22 cellular contexts compared by ENCODE assay signal in the genomic region with DNA sequence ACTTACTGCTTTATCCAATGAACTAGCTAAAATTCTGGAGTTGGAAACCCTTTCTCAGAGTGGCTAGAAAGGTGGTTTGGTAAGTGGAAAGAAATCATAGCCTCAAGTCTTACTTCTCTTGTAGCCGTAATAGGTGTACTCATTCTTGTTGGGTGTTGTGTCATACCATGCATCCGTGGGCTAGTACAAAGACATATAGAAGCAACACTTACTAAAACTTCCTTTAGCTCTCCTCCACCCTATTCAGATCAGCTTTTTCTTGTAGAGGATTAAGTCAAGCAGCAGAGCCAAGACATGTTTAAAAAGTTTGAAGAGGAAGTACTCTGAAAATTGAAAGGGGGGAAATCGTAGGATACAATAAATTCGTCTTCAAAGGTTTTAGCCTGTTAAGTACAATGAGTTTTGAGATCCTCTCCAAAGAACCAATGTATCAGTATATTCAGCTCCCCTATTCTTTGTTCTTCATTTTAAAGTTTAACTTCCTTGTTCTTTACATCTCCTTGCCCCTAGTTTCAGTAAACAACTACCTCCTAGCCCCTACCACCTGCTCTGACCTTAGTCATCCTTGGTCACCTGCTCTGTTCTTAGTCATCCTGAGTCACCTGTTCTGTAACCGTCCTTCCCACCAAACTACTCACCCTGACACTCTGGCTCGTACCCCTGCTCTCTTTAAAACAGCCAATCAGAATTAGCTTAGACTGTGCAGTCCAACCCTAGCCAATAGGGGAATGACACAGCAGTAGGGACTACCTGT.
A peak's percentile ranks its signal among the peaks of the same experiment; 100 is the strongest.
DNase-seq lines count a peak whose midpoint lies in the region; ATAC-seq and TF ChIP-seq lines count a peak whose summit lies in the region.
"Had no signal": no experiment of that assay in that cellular context is flagged by ENCODE, and none has a peak within 500 bp of the region (broad histone marks: within the 10 kb centered on the region; RNA-seq: fewer than 3 reads in every experiment).

No MANE protein-coding gene starts in this region.

- H3K4me3 ChIP-seq in PC-9: no peak overlapping the region

- H3K4me1 Mint-ChIP-seq in activated naive CD8-positive, alpha-beta T cell treated with anti-CD3 and anti-CD28 coated beads for 36 hours: no peaks in the 10 kb centered on the region
- H3K4me1 Mint-ChIP-seq in activated naive CD8-positive, alpha-beta T cell treated with anti-CD3 and anti-CD28 coated beads, Interleukin-2, amount 50 U/mL, for 24 hours: no peaks in the 10 kb centered on the region
- H3K4me1 Mint-ChIP-seq: CD4-positive, CD25-positive, alpha-beta regulatory T cell; CD8-positive, alpha-beta memory T cell had no signal

- H2AFZ ChIP-seq in PC-9: peak overlapping the region; percentile 57; the same call in 1 of the 2 replicates

- TF ChIP-seq CTCF in PC-9 (conservative IDR thresholded peaks at IDR 0.05): no peak

- H3F3A ChIP-seq in PC-9 (ENCODE audit: insufficient read depth, low read depth): no peaks in the 10 kb centered on the region

- POLR2A ChIA-PET in PC-9 (lab: Charles Lee; ENCODE audit: unreplicated experiment): no interaction called here

- BruUV-seq in PC-9 (replicated peaks; lab: Mats Ljungman, UMichigan): no TSS peak

- no peak for DNase-seq in activated naive CD8-positive, alpha-beta T cell treated with anti-CD3 and anti-CD28 coated beads for 36 hours
- DNase-seq in activated naive CD8-positive, alpha-beta T cell treated with anti-CD3 and anti-CD28 coated beads, Interleukin-2, amount 50 U/mL, for 24 hours: no peak
- no peak for DNase-seq in PC-9
- DNase-seq in kidney tubule cell (ENCODE audit: low spot score): peak; percentile 56
- no peak for DNase-seq in 8988T
- DNase-seq in NCI-H345 treated with DMSO at 0.1 percent for 48 hours (lab: John Stamatoyannopoulos, UW; ENCODE audit: unreplicated experiment): no peak
- DNase-seq: ACHN; BE2C; C1 segment of cervical spinal cord; CD4-positive, CD25-positive, alpha-beta regulatory T cell; CD8-positive, alpha-beta memory T cell; COR-L47; DMS 273 treated with DMSO at 0.1 percent for 48 hours; DMS79; GDM1; GOT3; H7; HFFc6; IMR-90 had no signal

- intact Hi-C loops in PC-9 (cut with micrococcal nuclease; ENCODE audit: unreplicated experiment): no loop called here

- no peak overlapping the region for H3K4me3 Mint-ChIP-seq in activated naive CD8-positive, alpha-beta T cell treated with anti-CD3 and anti-CD28 coated beads for 36 hours
- no peak overlapping the region for H3K4me3 Mint-ChIP-seq in activated naive CD8-positive, alpha-beta T cell treated with anti-CD3 and anti-CD28 coated beads, Interleukin-2, amount 50 U/mL, for 24 hours
- H3K4me3 Mint-ChIP-seq: CD4-positive, CD25-positive, alpha-beta regulatory T cell; CD8-positive, alpha-beta memory T cell; HFFc6 had no signal

- peaks cover 9% of the 10 kb centered on the region for H3K9me3 Mint-ChIP-seq in activated naive CD8-positive, alpha-beta T cell treated with anti-CD3 and anti-CD28 coated beads for 36 hours
- H3K9me3 Mint-ChIP-seq in activated naive CD8-positive, alpha-beta T cell treated with anti-CD3 and anti-CD28 coated beads, Interleukin-2, amount 50 U/mL, for 24 hours: peaks cover 5% of the 10 kb centered on the region
- H3K9me3 Mint-ChIP-seq: HFFc6 had no signal

- H3K27me3 ChIP-seq in PC-9 (ENCODE audit: insufficient read depth, low read depth): peaks cover 12% of the 10 kb centered on the region; the same call in 1 of the 2 replicates
- H3K27me3 ChIP-seq: BE2C had no signal

- no peak for ATAC-seq in activated naive CD8-positive, alpha-beta T cell treated with anti-CD3 and anti-CD28 coated beads, Interleukin-2, amount 50 U/mL, for 24 hours
- no peak for ATAC-seq in GM18870 (IDR thresholded peaks at IDR 0.05; ENCODE audit: unreplicated experiment)
- ATAC-seq: HCT116 had no signal

- H3K4me2 ChIP-seq in PC-9: no peak overlapping the region

- no peak overlapping the region for H3K27ac ChIP-seq in PC-9
- H3K27ac ChIP-seq: HL-60 had no signal

- H3K9me3 ChIP-seq in PC-9 (ENCODE audit: insufficient read depth, low read depth): peaks cover 12% of the 10 kb centered on the region; the same call in 1 of the 2 replicates
- H3K9me3 ChIP-seq: BE2C had no signal

- H3K79me2 ChIP-seq in PC-9 (ENCODE audit: low read depth): no peaks in the 10 kb centered on the region

- no peaks in the 10 kb centered on the region for H4K20me1 ChIP-seq in PC-9 (ENCODE audit: insufficient read depth)

- CTCF ChIA-PET in PC-9 (lab: Charles Lee): no interaction called here

- H3K27me3 Mint-ChIP-seq in activated naive CD8-positive, alpha-beta T cell treated with anti-CD3 and anti-CD28 coated beads for 36 hours: no peaks in the 10 kb centered on the region
- peaks cover 2% of the 10 kb centered on the region for H3K27me3 Mint-ChIP-seq in activated naive CD8-positive, alpha-beta T cell treated with anti-CD3 and anti-CD28 coated beads, Interleukin-2, amount 50 U/mL, for 24 hours

- no peaks in the 10 kb centered on the region for H3K9me2 ChIP-seq in PC-9 (ENCODE audit: insufficient read depth)

- H3K36me3 Mint-ChIP-seq in activated naive CD8-positive, alpha-beta T cell treated with anti-CD3 and anti-CD28 coated beads for 36 hours: no peaks in the 10 kb centered on the region
- no peaks in the 10 kb centered on the region for H3K36me3 Mint-ChIP-seq in activated naive CD8-positive, alpha-beta T cell treated with anti-CD3 and anti-CD28 coated beads, Interleukin-2, amount 50 U/mL, for 24 hours (ENCODE audit: low read depth)
- H3K36me3 Mint-ChIP-seq: CD4-positive, CD25-positive, alpha-beta regulatory T cell; CD8-positive, alpha-beta memory T cell had no signal

- H3K4me1 ChIP-seq in PC-9 (replicated peaks; ENCODE audit: insufficient read depth): no peaks in the 10 kb centered on the region
- H3K4me1 ChIP-seq: BE2C had no signal

- H3K27ac Mint-ChIP-seq in activated naive CD8-positive, alpha-beta T cell treated with anti-CD3 and anti-CD28 coated beads for 36 hours: peak overlapping the region; percentile 34
- H3K27ac Mint-ChIP-seq in activated naive CD8-positive, alpha-beta T cell treated with anti-CD3 and anti-CD28 coated beads, Interleukin-2, amount 50 U/mL, for 24 hours: no peak overlapping the region
- H3K27ac Mint-ChIP-seq: CD4-positive, CD25-positive, alpha-beta regulatory T cell; CD8-positive, alpha-beta memory T cell; HFFc6 had no signal

- H3K36me3 ChIP-seq in PC-9 (ENCODE audit: low read depth): no peaks in the 10 kb centered on the region
- H3K36me3 ChIP-seq: BE2C had no signal
